Comparison of ENCODE assay signal across 16 cellular contexts in the genomic region with DNA sequence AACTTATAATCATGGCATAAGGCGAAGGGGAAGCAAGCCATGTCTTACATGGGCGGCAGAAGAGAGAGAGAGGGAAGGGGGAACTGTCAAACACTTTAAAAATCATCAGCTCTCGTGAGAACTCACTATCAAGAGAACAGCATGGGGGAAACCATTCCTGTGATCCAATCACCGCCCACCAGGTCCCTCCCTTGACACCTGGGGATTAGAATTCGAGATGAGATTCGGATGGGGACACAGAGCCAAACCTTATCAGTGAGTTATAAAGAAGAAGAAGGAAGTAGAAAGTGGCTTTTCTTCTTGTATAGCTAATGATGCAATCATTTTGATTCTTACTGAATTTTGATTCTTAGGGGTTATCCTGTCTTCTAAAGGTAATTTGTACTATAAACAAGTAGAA. TPM values are rescaled to one million over a fixed set of nuclear protein-coding genes. Genes with fewer than 3 reads are reported as not detected.
DNase-seq lines count a peak whose midpoint lies in the region; ATAC-seq, FAIRE-seq and TF ChIP-seq lines count a peak whose summit lies in the region.
"Had no signal": no experiment of that assay in that cellular context is flagged by ENCODE, and none has a peak within 500 bp of the region (broad histone marks: within the 10 kb centered on the region; RNA-seq: fewer than 3 reads in every experiment).

No MANE protein-coding gene starts in this region.

- H3K4me1 ChIP-seq in OCI-LY7 (ENCODE audit: insufficient read depth, low read length, poor library complexity, severe bottlenecking) (no peaks in the 10 kb centered on the region), K562 (replicated peaks in 1 of 2; ENCODE audit: control insufficient read depth in 2 of 2, insufficient read depth in 2 of 2, low read length in 2 of 2) (no peaks in the 10 kb centered on the region), heart left ventricle (no peaks in the 10 kb centered on the region)
- H3K4me1 ChIP-seq: BLaER1, uterus had no signal

- no peaks in the 10 kb centered on the region; the same call in 1 of the 2 replicates for H3K79me2 ChIP-seq in OCI-LY7 (ENCODE audit: insufficient read depth, low read depth, low read length)
- H3K79me2 ChIP-seq in K562 (ENCODE audit: control insufficient read depth, insufficient read depth, low read length), result 0 out of 3 replicates have a peak, but pooled peaks cover 6% of the 10 kb centered on the region

- peaks cover 12% of the 10 kb centered on the region for H3K4me1 Mint-ChIP-seq in activated naive CD4-positive, alpha-beta T cell treated with anti-CD3 and anti-CD28 coated beads, Interleukin-2, amount 10 ng/mL, durations not matched to agents 7 days and 5 days
- H3K4me1 Mint-ChIP-seq in stimulated activated naive B cell treated with anti-CD40 and anti-IgM and Interleukin-4, amounts not matched to agents 10 μg/mL and 1 μg/mL and 100 μg/mL, for 72 hours, result peaks cover 5 to 9% of the 10 kb centered on the region in 2 donors

- no peaks in the 10 kb centered on the region for H3K9me3 Mint-ChIP-seq in activated naive CD4-positive, alpha-beta T cell treated with anti-CD3 and anti-CD28 coated beads, Interleukin-2, amount 10 ng/mL, durations not matched to agents 7 days and 5 days
- peaks cover 0 to 1% of the 10 kb centered on the region in 2 donors for H3K9me3 Mint-ChIP-seq in stimulated activated naive B cell treated with anti-CD40 and anti-IgM and Interleukin-4, amounts not matched to agents 10 μg/mL and 1 μg/mL and 100 μg/mL, for 72 hours
- H3K9me3 Mint-ChIP-seq: nephron progenitor cell had no signal

- H2AFZ ChIP-seq in OCI-LY7 (ENCODE audit: low read length) (no peak overlapping the region), K562 (ENCODE audit: low read depth, low read length) (no peak overlapping the region)

- no peak overlapping the region for H3K4me3 Mint-ChIP-seq in activated naive CD4-positive, alpha-beta T cell treated with anti-CD3 and anti-CD28 coated beads, Interleukin-2, amount 10 ng/mL, durations not matched to agents 7 days and 5 days
- H3K4me3 Mint-ChIP-seq in stimulated activated naive B cell treated with anti-CD40 and anti-IgM and Interleukin-4, amounts not matched to agents 10 μg/mL and 1 μg/mL and 100 μg/mL, for 72 hours, result no peak overlapping the region
- H3K4me3 Mint-ChIP-seq: nephron progenitor cell had no signal

- no peak for DNase-seq in activated naive CD4-positive, alpha-beta T cell treated with anti-CD3 and anti-CD28 coated beads, Interleukin-2, amount 10 ng/mL, durations not matched to agents 7 days and 5 days
- no peak for DNase-seq in activated naive CD4-positive, alpha-beta T cell treated with Interleukin-2 at 50 U/mL for 16 hours
- no peak for DNase-seq in OCI-LY7 (ENCODE audit: low spot score)
- peak in 1 of 4 experiments; percentile 34 for DNase-seq in K562 (ENCODE audit: extremely low read depth in 1 of 4, low spot score in 3 of 4)
- DNase-seq in stimulated activated naive B cell treated with anti-CD40 and anti-IgM and Interleukin-4, amounts not matched to agents 10 μg/mL and 1 μg/mL and 100 μg/mL, for 72 hours, result no peak
- no peak for DNase-seq in NK-92 (lab: John Stamatoyannopoulos, UW; ENCODE audit: unreplicated experiment)
- no peak for DNase-seq in heart left ventricle
- DNase-seq in cerebellar cortex (ENCODE audit: low spot score), result no peak
- DNase-seq: cortex of kidney; NCI-H1417 treated with DMSO at 0.1 percent for 48 hours; nephron progenitor cell; NK-92 treated with Interleukin-12 subunit alpha and Interleukin-12 subunit beta, amount 100 ng/mL, for 24 hours; stimulated activated CD4-positive, alpha-beta T cell treated with anti-CD3 and anti-CD28 coated beads, Interleukin-12 subunit alpha, Interleukin-12 subunit beta, amount 100 ng/mL, for 4 hours; uterus had no signal

- H3K27me3 ChIP-seq in K562 (ENCODE audit: control insufficient read depth in 2 of 2, insufficient read depth in 2 of 2, low read length in 2 of 2) (no peaks in the 10 kb centered on the region), heart left ventricle (no peaks in the 10 kb centered on the region)
- H3K27me3 ChIP-seq: BLaER1, uterus had no signal

- FAIRE-seq in K562 (lab: Jason Lieb, UNC), result peak; percentile 26
- FAIRE-seq: TTC549 had no signal

- no peak overlapping the region for H3K4me2 ChIP-seq in OCI-LY7 (ENCODE audit: low read length)
- no peak overlapping the region for H3K4me2 ChIP-seq in K562 (ENCODE audit: insufficient read depth, low read length)
- H3K4me2 ChIP-seq: BLaER1 had no signal

- H4K20me1 ChIP-seq in OCI-LY7 (ENCODE audit: insufficient read depth, low read length) (no peaks in the 10 kb centered on the region), K562 (replicated peaks; ENCODE audit: control insufficient read depth, insufficient read depth, low read length) (no peaks in the 10 kb centered on the region)

- H3K9me3 ChIP-seq in OCI-LY7 (ENCODE audit: low read length) (no peaks in the 10 kb centered on the region), K562 (replicated peaks; ENCODE audit: control insufficient read depth, insufficient read depth, low read depth, low read length) (no peaks in the 10 kb centered on the region), heart left ventricle (no peaks in the 10 kb centered on the region)
- H3K9me3 ChIP-seq: BLaER1, uterus had no signal

- TF ChIP-seq CTCF in OCI-LY7 (conservative IDR thresholded peaks at IDR 0.05; ENCODE audit: low read length), result no peak
- no peak for TF ChIP-seq CTCF in K562 (IDR thresholded peaks at IDR 0.05 in 2 of 3, conservative IDR thresholded peaks at IDR 0.05 in 1 of 3; ENCODE audit: insufficient read depth in 2 of 3, low read depth in 1 of 3, low read length in 3 of 3)
- TF ChIP-seq CTCF in heart left ventricle (IDR thresholded peaks at IDR 0.05), result no peak

- peaks cover 61% of the 10 kb centered on the region for H3K36me3 Mint-ChIP-seq in activated naive CD4-positive, alpha-beta T cell treated with anti-CD3 and anti-CD28 coated beads, Interleukin-2, amount 10 ng/mL, durations not matched to agents 7 days and 5 days
- peaks cover 44 to 51% of the 10 kb centered on the region in 2 donors for H3K36me3 Mint-ChIP-seq in stimulated activated naive B cell treated with anti-CD40 and anti-IgM and Interleukin-4, amounts not matched to agents 10 μg/mL and 1 μg/mL and 100 μg/mL, for 72 hours

- BruUV-seq in OCI-LY7 (replicated peaks; lab: Mats Ljungman, UMichigan) (TSS peak; percentile 7), K562 (replicated peaks; lab: Mats Ljungman, UMichigan) (no TSS peak)

- TF ChIP-seq RAD21 in K562 (CRISPR knock-in tag; conservative IDR thresholded peaks at IDR 0.05 in 1 of 2, IDR thresholded peaks at IDR 0.05 in 1 of 2), result no peak

- CTCF ChIA-PET in activated naive CD4-positive, alpha-beta T cell treated with anti-CD3 and anti-CD28 coated beads, Interleukin-2, amount 10 ng/mL, durations not matched to agents 7 days and 5 days (lab: Charles Lee), result no interaction called here
- CTCF ChIA-PET in OCI-LY7 (lab: Charles Lee; ENCODE audit: unreplicated experiment), result interaction anchor here (0.6 kb wide), 1 partner anchor 10 kb away, joined by 3 read pairs; no protein-coding TSS in a partner anchor
- CTCF ChIA-PET in K562 (lab: Yijun Ruan, JAX; ENCODE audit: low intra/inter-chr PET ratio), result no interaction called here

- no peak for TF ChIP-seq EP300 in K562 (IDR thresholded peaks at IDR 0.05; ENCODE audit: low read length)

- peak overlapping the region; percentile 5 for H3K27ac Mint-ChIP-seq in activated naive CD4-positive, alpha-beta T cell treated with anti-CD3 and anti-CD28 coated beads, Interleukin-2, amount 10 ng/mL, durations not matched to agents 7 days and 5 days
- H3K27ac Mint-ChIP-seq in stimulated activated naive B cell treated with anti-CD40 and anti-IgM and Interleukin-4, amounts not matched to agents 10 μg/mL and 1 μg/mL and 100 μg/mL, for 72 hours, result peak overlapping the region; percentile 27
- H3K27ac Mint-ChIP-seq: nephron progenitor cell had no signal

- ATAC-seq in K562 (peak; percentile 67), heart left ventricle (no peak)
- no peak for ATAC-seq in stimulated activated naive B cell treated with anti-CD40 and anti-IgM and Interleukin-4, amounts not matched to agents 10 μg/mL and 1 μg/mL and 100 μg/mL, for 72 hours (replicated peaks)

- H3K27ac ChIP-seq in OCI-LY7 (ENCODE audit: low read depth, low read length, poor library complexity, severe bottlenecking) (peak overlapping the region; percentile 26), K562 (ENCODE audit: extremely low read depth, low read depth, low read length) (peak overlapping the region; percentile 5; the same call in 1 of the 3 replicates), heart left ventricle (no peak overlapping the region)
- H3K27ac ChIP-seq: BLaER1, uterus had no signal

- no peaks in the 10 kb centered on the region for H3K9me1 ChIP-seq in K562 (ENCODE audit: control insufficient read depth, insufficient read depth, low read length)

- no peaks in the 10 kb centered on the region for H3K9me2 ChIP-seq in OCI-LY7 (ENCODE audit: insufficient read depth, low read length)

- WGBS in K562 (ENCODE audit: insufficient coverage, low coverage, missing lambda C conversion rate), result 40% methylated on average over 6 of the region's 6 CpGs
- WGBS in heart left ventricle, 4 donors, result 73 to 84% (median 80%) methylated on average over 6 of the region's 6 CpGs

- in situ Hi-C loops in K562 (cut with MboI), result no loop called here

- H3K4me3 ChIP-seq in OCI-LY7 (ENCODE audit: low read depth, low read length, poor library complexity, severe bottlenecking), result no peak overlapping the region
- no peak overlapping the region for H3K4me3 ChIP-seq in K562
- no peak overlapping the region for H3K4me3 ChIP-seq in heart left ventricle
- H3K4me3 ChIP-seq: BLaER1, uterus had no signal

- POLR2A ChIA-PET in OCI-LY7 (lab: Charles Lee), result interaction anchor here (0.8 kb wide), 1 partner anchor 101 kb away, joined by 3 read pairs; no protein-coding TSS in a partner anchor
- POLR2A ChIA-PET in K562 (lab: Yijun Ruan, JAX), result interaction anchor here (0.6 to 2.2 kb wide), 6 partner anchors 9 to 1082 kb away, joined by 3 to 6 read pairs (median 4); no protein-coding TSS in a partner anchor

- H3K9ac ChIP-seq in K562 (ENCODE audit: insufficient read depth in 1 of 2, low read depth in 2 of 2, low read length in 2 of 2), result no peak overlapping the region
- H3K9ac ChIP-seq: BLaER1 had no signal

- intact Hi-C loops in OCI-LY7 (cut with micrococcal nuclease; ENCODE audit: unreplicated experiment) (no loop called here), K562 (cut with micrococcal nuclease) (no loop called here), heart left ventricle (cut with DNase I) (loop anchor here in 1 of 10 donors (10.0 kb wide), 1 partner anchor 58 kb away; no protein-coding TSS in a partner anchor)

- TF ChIP-seq POLR2A in K562 (conservative IDR thresholded peaks at IDR 0.05) (no peak), heart left ventricle (IDR thresholded peaks at IDR 0.05) (no peak)

- H3K36me3 ChIP-seq in OCI-LY7 (ENCODE audit: insufficient read depth, low read length) (peaks cover 97% of the 10 kb centered on the region), K562 (ENCODE audit: control insufficient read depth, insufficient read depth, low read length) (peaks cover 91% of the 10 kb centered on the region), heart left ventricle (peaks cover 0 to 98% (median 94%) of the 10 kb centered on the region in 9 donors)
- H3K36me3 ChIP-seq: uterus had no signal

- no peaks in the 10 kb centered on the region for H3K27me3 Mint-ChIP-seq in activated naive CD4-positive, alpha-beta T cell treated with anti-CD3 and anti-CD28 coated beads, Interleukin-2, amount 10 ng/mL, durations not matched to agents 7 days and 5 days
- no peaks in the 10 kb centered on the region for H3K27me3 Mint-ChIP-seq in stimulated activated naive B cell treated with anti-CD40 and anti-IgM and Interleukin-4, amounts not matched to agents 10 μg/mL and 1 μg/mL and 100 μg/mL, for 72 hours

RNA-seq across cellular contexts. Expression of gene SMCHD1, which starts 51.4 kb away (rescaled TPM):
- 140 and 164 TPM in 2 replicates for total RNA-seq in OCI-LY7 (2014; rRNA removed; shearing (Covaris generic))
- total RNA-seq in OCI-LY7 (2022), result 114 and 136 TPM in 2 replicates
- total RNA-seq in K562 (2011; cell fraction: chromatin; rRNA removed; ENCODE audit: low replicate concordance), result 142 and 837 TPM in 2 replicates
- total RNA-seq in K562 (2011; cell fraction: nucleolus; rRNA removed), result 44.9 and 97.0 TPM in 2 replicates
- 201 and 257 TPM in 2 replicates for total RNA-seq in K562 (2011; cell fraction: nucleoplasm; rRNA removed)
- 68.5 and 83.0 TPM in 2 replicates for total RNA-seq in K562 (2014; rRNA removed)
- 119 and 130 TPM in 2 replicates for total RNA-seq in K562 (2014; rRNA removed; fragmentation: Illumina TruSeq; extraction: Trizol)
- 131 and 144 TPM in 2 replicates for total RNA-seq in K562 (2015; rRNA removed; fragmentation: Illumina TruSeq; extraction: Trizol)
- total RNA-seq in K562 (2021), result 65.2 and 71.1 TPM in 2 replicates
- polyA plus RNA-seq in K562 (2011; rRNA removed), result 71.4 and 72.7 TPM in 2 replicates
- 8.8 and 31.4 TPM in 2 replicates for polyA plus RNA-seq in K562 (2011; cell fraction: cytosol; rRNA removed)
- polyA plus RNA-seq in K562 (2011; cell fraction: nucleus; rRNA removed), result 72.9 and 143 TPM in 2 replicates
- polyA plus RNA-seq in K562 (2012), result 31.5 and 37.2 TPM in 2 replicates
- 64.4 and 76.4 TPM in 2 replicates for polyA plus RNA-seq in K562 (2014; fragmentation: Illumina TruSeq; extraction: Trizol)
- polyA plus RNA-seq in K562 (2014; fragmentation: Nextera tagmentation; extraction: Ambion mirVana), result 1 to 10 TPM; 6.3 to 6.6 TPM
- polyA plus RNA-seq in K562 (2014; rRNA removed), result 48.5 and 58.2 TPM in 2 replicates
- polyA minus RNA-seq in K562 (2011; rRNA and poly(A)+ RNA removed), result 235 and 351 TPM in 2 replicates
- 91.7 and 120 TPM in 2 replicates for polyA minus RNA-seq in K562 (2011; cell fraction: cytosol; rRNA and poly(A)+ RNA removed)
- 163 and 443 TPM in 2 replicates for polyA minus RNA-seq in K562 (2011; cell fraction: nucleus; rRNA and poly(A)+ RNA removed)
- total RNA-seq in heart left ventricle, result 10 to 100 TPM; 22.9 to 45.9 (median 31.3) TPM
- 10 to 100 TPM in 1 of 2 donors, 1 to 10 TPM in 1; 5.7 to 13.8 TPM for polyA plus RNA-seq in heart left ventricle

Comparison
In these comparisons a context has a peak if more than half of its experiments do, and no peak if none do; other contexts are left out.
1. H3K27ac ChIP-seq: peak in OCI-LY7 (single experiment) and K562 (single experiment); none in heart left ventricle (0 of 12).